Comparison of ENCODE assay signal across 23 cellular contexts in genomic region chr9:23855885-23856284, GRCh38. TPM values are rescaled to one million over a fixed set of nuclear protein-coding genes. Genes with fewer than 3 reads are reported as not detected.
"Had no signal": no experiment of that assay in that cellular context is flagged by ENCODE, and none has a peak within 500 bp of the region (broad histone marks: within the 10 kb centered on the region; RNA-seq: fewer than 3 reads in every experiment).

No MANE protein-coding gene starts in this region.

- DNase-seq: IMR-90, Karpas-422, KG1, MM.1S, NCI-H1092 treated with DMSO at 0.1 percent for 48 hours, NCI-H1436, NCI-H187, NCI-H2029, NCI-H2081 treated with DMSO at 0.1 percent for 48 hours, NCI-H2171 treated with DMSO at 0.1 percent for 48 hours, NCI-H345, NCI-H446 treated with DMSO at 0.1 percent for 48 hours, NCI-H510A treated with DMSO at 0.1 percent for 48 hours, NCI-H526, NCI-H774, SHP77, SK-N-SH, SW 1271, T-cell had no signal

- ATAC-seq: HepG2, Panc1, T-cell had no signal

- H3K27ac Mint-ChIP-seq: T-cell had no signal

- H3K4me3 Mint-ChIP-seq: T-cell had no signal

- H3K36me3 Mint-ChIP-seq: T-cell had no signal

- H3K27ac ChIP-seq: RWPE1 had no signal

- H3K9me3 ChIP-seq: SK-N-SH had no signal

RNA-seq across cellular contexts. Expression of gene ELAVL2, which starts 29.8 kb away (rescaled TPM):
- total RNA-seq: HepG2, SK-MEL-5 had no signal
- polyA plus RNA-seq: HepG2, IMR-90 had no signal
